ENCODE assay signal across 24 cellular contexts in genomic region chr12:120708646-120709045, GRCh38. TPM values are rescaled to one million over a fixed set of nuclear protein-coding genes. Genes with fewer than 3 reads are reported as not detected.
DNase-seq lines count a peak whose midpoint lies in the region; ATAC-seq and TF ChIP-seq lines count a peak whose summit lies in the region.
"Had no signal": no experiment of that assay in that cellular context is flagged by ENCODE, and none has a peak within 500 bp of the region (broad histone marks: within the 10 kb centered on the region; RNA-seq: fewer than 3 reads in every experiment).

No MANE protein-coding gene starts in this region.

- H2BK120ac ChIP-seq in mesendoderm (ENCODE audit: low read depth, low read length) = no peak overlapping the region

- peaks cover 3% of the 10 kb centered on the region for H3K36me3 Mint-ChIP-seq in activated CD8-positive, alpha-beta memory T cell treated with anti-CD3 and anti-CD28 coated beads, Interleukin-2, amount 10 ng/mL, durations not matched to agents 7 days and 5 days
- H3K36me3 Mint-ChIP-seq in stimulated activated effector memory CD8-positive, alpha-beta T cell treated with anti-CD3 and anti-CD28 coated beads, Interleukin-12 subunit alpha, Interleukin-12 subunit beta, amount 100 ng/mL, for 72 hours = peaks cover 9% of the 10 kb centered on the region

- no peak overlapping the region for H4K5ac ChIP-seq in mesendoderm (ENCODE audit: low read length)

- peak overlapping the region; percentile 1 for H3K27ac ChIP-seq in cingulate gyrus (ENCODE audit: low read depth, low read length)
- H3K27ac ChIP-seq in mesendoderm (ENCODE audit: low read depth, low read length) = no peak overlapping the region
- H3K27ac ChIP-seq: skin epidermis had no signal

- peaks cover 4% of the 10 kb centered on the region for H3K4me1 ChIP-seq in mesendoderm (ENCODE audit: control insufficient read depth, low read depth, low read length)

- no peak for TF ChIP-seq CTCF in omental fat pad (IDR thresholded peaks at IDR 0.05)

- peaks cover 44% of the 10 kb centered on the region for H3K4me1 Mint-ChIP-seq in activated CD8-positive, alpha-beta memory T cell treated with anti-CD3 and anti-CD28 coated beads, Interleukin-2, amount 10 ng/mL, durations not matched to agents 7 days and 5 days
- peaks cover 28% of the 10 kb centered on the region for H3K4me1 Mint-ChIP-seq in stimulated activated effector memory CD8-positive, alpha-beta T cell treated with anti-CD3 and anti-CD28 coated beads, Interleukin-12 subunit alpha, Interleukin-12 subunit beta, amount 100 ng/mL, for 72 hours

- no peak for ATAC-seq in activated CD8-positive, alpha-beta memory T cell treated with anti-CD3 and anti-CD28 coated beads, Interleukin-2, amount 10 ng/mL, durations not matched to agents 7 days and 5 days
- peak; percentile 42 for ATAC-seq in stimulated activated effector memory CD8-positive, alpha-beta T cell treated with anti-CD3 and anti-CD28 coated beads, Interleukin-12 subunit alpha, Interleukin-12 subunit beta, amount 100 ng/mL, for 72 hours
- ATAC-seq in omental fat pad (ENCODE audit: low FRiP score) = no peak

- no peak overlapping the region for H3K4me3 Mint-ChIP-seq in activated CD8-positive, alpha-beta memory T cell treated with anti-CD3 and anti-CD28 coated beads, Interleukin-2, amount 10 ng/mL, durations not matched to agents 7 days and 5 days
- peak overlapping the region; percentile 8 for H3K4me3 Mint-ChIP-seq in stimulated activated effector memory CD8-positive, alpha-beta T cell treated with anti-CD3 and anti-CD28 coated beads, Interleukin-12 subunit alpha, Interleukin-12 subunit beta, amount 100 ng/mL, for 72 hours
- H3K4me3 Mint-ChIP-seq: activated naive CD4-positive, alpha-beta T cell treated with anti-CD3 and anti-CD28 coated beads for 36 hours; activated T-cell treated with anti-CD3 and anti-CD28 coated beads, Interleukin-2, amount 50 U/mL, for 24 hours had no signal

- no CpG with 5 or more reads among the region's 3 CpGs for WGBS in mesendoderm (ENCODE audit: extremely low coverage, insufficient coverage, low lambda C conversion rate)

- peaks cover 9% of the 10 kb centered on the region for H3K79me1 ChIP-seq in mesendoderm (ENCODE audit: low read length)

- no peaks in the 10 kb centered on the region for H3K36me3 ChIP-seq in mesendoderm (ENCODE audit: control insufficient read depth, insufficient read depth, low read length)

- no peak overlapping the region for H3K56ac ChIP-seq in mesendoderm (ENCODE audit: low read length)

- peak overlapping the region; percentile 60 for H3K27ac Mint-ChIP-seq in activated CD8-positive, alpha-beta memory T cell treated with anti-CD3 and anti-CD28 coated beads, Interleukin-2, amount 10 ng/mL, durations not matched to agents 7 days and 5 days
- peak overlapping the region; percentile 92 for H3K27ac Mint-ChIP-seq in stimulated activated effector memory CD8-positive, alpha-beta T cell treated with anti-CD3 and anti-CD28 coated beads, Interleukin-12 subunit alpha, Interleukin-12 subunit beta, amount 100 ng/mL, for 72 hours
- H3K27ac Mint-ChIP-seq: activated naive CD4-positive, alpha-beta T cell treated with anti-CD3 and anti-CD28 coated beads for 36 hours; activated T-cell treated with anti-CD3 and anti-CD28 coated beads, Interleukin-2, amount 50 U/mL, for 24 hours had no signal

- no peak overlapping the region for H3K18ac ChIP-seq in mesendoderm (ENCODE audit: low read length)

- no peaks in the 10 kb centered on the region for H3K27me3 ChIP-seq in mesendoderm (ENCODE audit: insufficient read depth, low read length, poor library complexity)
- H3K27me3 ChIP-seq: dorsolateral prefrontal cortex had no signal

- no peak overlapping the region for H3K4me3 ChIP-seq in mesendoderm (ENCODE audit: low read length)
- H3K4me3 ChIP-seq: skin epidermis had no signal

- H3K4ac ChIP-seq in mesendoderm (ENCODE audit: low read depth, low read length) = no peak overlapping the region

- H4K8ac ChIP-seq in mesendoderm (ENCODE audit: low read depth, low read length) = no peak overlapping the region

- H3K9ac ChIP-seq in mesendoderm (ENCODE audit: low read length) = no peak overlapping the region

- H3K23ac ChIP-seq in mesendoderm (ENCODE audit: low read length) = no peak overlapping the region

- CTCF ChIA-PET in activated CD8-positive, alpha-beta memory T cell treated with anti-CD3 and anti-CD28 coated beads, Interleukin-2, amount 10 ng/mL, durations not matched to agents 7 days and 5 days (lab: Charles Lee) = interaction anchor here (1.1 to 5.8 kb wide), 4 partner anchors 10 to 128 kb away, joined by 3 to 60 read pairs (median 5); partner anchors contain the start of gene POP5

- peaks cover 9% of the 10 kb centered on the region for H3K79me2 ChIP-seq in mesendoderm (ENCODE audit: control insufficient read depth, insufficient read depth, low read length)

- no peaks in the 10 kb centered on the region for H3K27me3 Mint-ChIP-seq in activated CD8-positive, alpha-beta memory T cell treated with anti-CD3 and anti-CD28 coated beads, Interleukin-2, amount 10 ng/mL, durations not matched to agents 7 days and 5 days
- H3K27me3 Mint-ChIP-seq: activated T-cell treated with anti-CD3 and anti-CD28 coated beads, Interleukin-2, amount 50 U/mL, for 24 hours had no signal

- no peak overlapping the region for H2AK5ac ChIP-seq in mesendoderm (ENCODE audit: low read length)

- no peaks in the 10 kb centered on the region for H3K9me3 Mint-ChIP-seq in activated CD8-positive, alpha-beta memory T cell treated with anti-CD3 and anti-CD28 coated beads, Interleukin-2, amount 10 ng/mL, durations not matched to agents 7 days and 5 days (ENCODE audit: low read depth)
- H3K9me3 Mint-ChIP-seq in stimulated activated effector memory CD8-positive, alpha-beta T cell treated with anti-CD3 and anti-CD28 coated beads, Interleukin-12 subunit alpha, Interleukin-12 subunit beta, amount 100 ng/mL, for 72 hours = no peaks in the 10 kb centered on the region
- H3K9me3 Mint-ChIP-seq: activated naive CD4-positive, alpha-beta T cell treated with anti-CD3 and anti-CD28 coated beads for 36 hours; activated T-cell treated with anti-CD3 and anti-CD28 coated beads, Interleukin-2, amount 50 U/mL, for 24 hours had no signal

- H2BK5ac ChIP-seq in mesendoderm (ENCODE audit: low read length) = no peak overlapping the region

- DNase-seq in activated CD8-positive, alpha-beta memory T cell treated with anti-CD3 and anti-CD28 coated beads, Interleukin-2, amount 10 ng/mL, durations not matched to agents 7 days and 5 days = no peak
- no peak for DNase-seq in activated CD8-positive, alpha-beta memory T cell treated with anti-CD3 and anti-CD28 coated beads for 24 hours
- DNase-seq in NAMALWA (ENCODE audit: low spot score) = peak; percentile 12
- no peak for DNase-seq in stimulated activated effector memory CD8-positive, alpha-beta T cell treated with anti-CD3 and anti-CD28 coated beads, Interleukin-12 subunit alpha, Interleukin-12 subunit beta, amount 100 ng/mL, for 72 hours (ENCODE audit: low spot score in 2 of 2)
- DNase-seq in mesendoderm = no peak
- DNase-seq in activated gamma-delta T cell (lab: John Stamatoyannopoulos, UW) = no peak
- DNase-seq in omental fat pad (ENCODE audit: low spot score) = no peak
- DNase-seq: activated CD4-positive, alpha-beta T cell treated with anti-CD3 and anti-CD28 coated beads for 1 hour; activated naive CD4-positive, alpha-beta T cell treated with anti-CD3 and anti-CD28 coated beads for 36 hours; activated T-cell treated with anti-CD3 and anti-CD28 coated beads, Interleukin-2, amount 50 U/mL, for 24 hours; anterior cingulate cortex; central memory CD4-positive, alpha-beta T cell; dorsolateral prefrontal cortex; glutamatergic neuron; HCEC 1CT; IMR-90; mammary epithelial cell; NCI-H1417; NCI-H446 treated with DMSO at 0.1 percent for 48 hours; OCI-M1; stimulated activated CD4-positive, alpha-beta T cell treated with anti-CD3 and anti-CD28 coated beads, Interleukin-1b, Interleukin-23, amount 100 ng/mL, for 48 hours; substantia nigra had no signal

- no peak overlapping the region for H3K4me2 ChIP-seq in mesendoderm (ENCODE audit: low read length)

- no peak overlapping the region for H2BK15ac ChIP-seq in mesendoderm (replicated peaks; ENCODE audit: low read depth)

RNA-seq across cellular contexts. Expression of gene UNC119B, which starts 1.6 kb away (rescaled TPM):
- 10 to 100 TPM; 15.9 to 22.9 TPM for total RNA-seq in activated CD8-positive, alpha-beta memory T cell treated with anti-CD3 and anti-CD28 coated beads, Interleukin-2, amount 10 ng/mL, durations not matched to agents 7 days and 5 days
- 24.0 TPM for polyA plus RNA-seq in mesendoderm (2013, experiment 1 of 2)
- 23.4 TPM for polyA plus RNA-seq in mesendoderm (2013, experiment 2 of 2)
- 10 to 100 TPM; 19.6 to 38.1 (median 21.8) TPM for total RNA-seq in omental fat pad

RNA-seq across cellular contexts. Expression of gene ACADS, which starts 17.0 kb away (rescaled TPM):
- 10 to 100 TPM; 14.6 to 17.6 TPM for total RNA-seq in activated CD8-positive, alpha-beta memory T cell treated with anti-CD3 and anti-CD28 coated beads, Interleukin-2, amount 10 ng/mL, durations not matched to agents 7 days and 5 days
- 1.0 TPM for polyA plus RNA-seq in mesendoderm (2013, experiment 1 of 2)
- 1.1 TPM for polyA plus RNA-seq in mesendoderm (2013, experiment 2 of 2)
- 100 to 1,000 TPM in 2 of 4 donors, 10 to 100 TPM in 2; 57.4 to 147 (median 97.9) TPM for total RNA-seq in omental fat pad

RNA-seq across cellular contexts. Expression of gene MLEC, which starts 21.7 kb away (rescaled TPM):
- 10 to 100 TPM; 74.5 to 96.2 TPM for total RNA-seq in activated CD8-positive, alpha-beta memory T cell treated with anti-CD3 and anti-CD28 coated beads, Interleukin-2, amount 10 ng/mL, durations not matched to agents 7 days and 5 days
- 82.7 TPM for polyA plus RNA-seq in mesendoderm (2013, experiment 1 of 2)
- 85.1 TPM for polyA plus RNA-seq in mesendoderm (2013, experiment 2 of 2)
- 100 to 1,000 TPM in 1 of 4 donors, 10 to 100 TPM in 3; 84.8 to 121 (median 91.7) TPM for total RNA-seq in omental fat pad
